Comparison of ENCODE assay signal across 1 cellular context in genomic region chr2:33204945-33205344, GRCh38.
TF ChIP-seq lines count a peak whose summit lies in the region.

No MANE protein-coding gene starts in this region.

TF ChIP-seq in GM23338, 12 proteins besides CTCF, POLR2A, EP300 and RAD21 (continued from another document):
- TF ChIP-seq REST (IDR thresholded peaks at IDR 0.05; ENCODE audit: unreplicated experiment), result no peak
- TF ChIP-seq ZNF114 (CRISPR knock-in tag; IDR thresholded peaks at IDR 0.05), result no peak
- no peak for TF ChIP-seq EZH2phosphoT487 (IDR thresholded peaks at IDR 0.05; ENCODE audit: unreplicated experiment)
